ENCODE assay signal across 8 cellular contexts in the genomic region with DNA sequence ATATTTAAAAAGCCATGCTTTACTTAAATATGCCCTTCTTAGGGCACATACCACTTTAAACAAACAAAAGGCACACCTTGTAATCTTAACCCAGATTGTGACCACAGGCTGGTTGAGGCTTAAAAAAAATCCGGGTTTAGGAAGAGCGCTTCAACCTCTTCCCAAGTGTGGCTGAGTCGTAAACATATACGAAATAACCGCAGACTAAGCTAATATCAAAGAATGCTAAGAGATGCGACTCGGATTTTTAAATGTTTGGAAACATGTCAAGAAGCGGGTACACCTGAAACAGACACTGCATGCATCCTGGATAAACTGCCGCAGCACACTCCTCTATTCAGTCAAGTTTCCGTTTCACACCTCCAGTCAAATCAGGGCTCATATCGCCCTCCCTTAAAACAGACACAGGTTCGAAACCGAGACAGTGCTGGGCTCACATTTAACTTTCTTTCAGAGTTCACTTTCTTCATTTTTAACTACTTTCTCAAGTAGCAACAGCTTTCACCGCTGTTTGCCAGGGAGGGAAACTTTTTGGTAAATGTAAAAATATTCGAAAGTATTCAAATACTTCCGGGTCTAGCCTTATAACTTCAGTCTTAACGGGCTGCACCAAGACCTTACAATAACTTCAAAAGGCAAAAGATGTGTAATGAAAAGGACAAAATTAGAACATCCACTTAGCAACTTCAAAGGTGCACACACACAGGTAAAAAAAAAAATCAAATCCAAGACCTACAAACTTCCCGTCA. TPM values are rescaled to one million over a fixed set of nuclear protein-coding genes. Genes with fewer than 3 reads are reported as not detected.
DNase-seq lines count a peak whose midpoint lies in the region; ATAC-seq and TF ChIP-seq lines count a peak whose summit lies in the region.

No MANE protein-coding gene starts in this region.

- 11% methylated on average over 18 of the region's 18 CpGs for WGBS in liver

- TF ChIP-seq RAD21 in liver (IDR thresholded peaks at IDR 0.05) = no peak

- H3K4me3 ChIP-seq in liver (ENCODE audit: low read depth in 1 of 3, low read length in 3 of 3) = peak overlapping the region; percentile 91 to 98 (median 93)

- peaks cover 7 to 30% (median 12%) of the 10 kb centered on the region in 4 donors for H3K4me1 ChIP-seq in liver (ENCODE audit: control insufficient read depth in 4 of 4, insufficient read depth in 4 of 4, low read length in 3 of 4)

- H3K27me3 ChIP-seq in liver (ENCODE audit: control insufficient read depth in 4 of 4, insufficient read depth in 4 of 4, low read length in 3 of 4) = no peaks in the 10 kb centered on the region

- peak overlapping the region; percentile 97 to 99 for H3K27ac ChIP-seq in liver (ENCODE audit: low read depth in 1 of 2, low read length in 2 of 2)

- peaks cover 0 to 3% (median 1%) of the 10 kb centered on the region in 4 donors for H3K36me3 ChIP-seq in liver (ENCODE audit: control insufficient read depth in 4 of 4, insufficient read depth in 3 of 4, low read depth in 1 of 4, low read length in 3 of 4)

- peaks cover 35 to 52% of the 10 kb centered on the region in 2 donors for H3K4me1 Mint-ChIP-seq in stimulated activated naive B cell treated with anti-CD40 and anti-IgM and Interleukin-4, amounts not matched to agents 10 μg/mL and 1 μg/mL and 100 μg/mL, for 72 hours

- peak; percentile 19 for DNase-seq in ACHN
- peak; percentile 15 for DNase-seq in NOMO-1 treated with DMSO at 0.1 percent for 48 hours (lab: John Stamatoyannopoulos, UW; ENCODE audit: unreplicated experiment)
- peak; percentile 37 for DNase-seq in astrocyte of the hippocampus (ENCODE audit: low read depth, low spot score)
- no peak for DNase-seq in stimulated activated naive B cell treated with anti-CD40 and anti-IgM and Interleukin-4, amounts not matched to agents 10 μg/mL and 1 μg/mL and 100 μg/mL, for 72 hours
- no peak for DNase-seq in DMS153 treated with DMSO at 0.1 percent for 48 hours (lab: John Stamatoyannopoulos, UW; ENCODE audit: unreplicated experiment)

- peak overlapping the region; percentile 95 to 98 for H3K4me3 Mint-ChIP-seq in stimulated activated naive B cell treated with anti-CD40 and anti-IgM and Interleukin-4, amounts not matched to agents 10 μg/mL and 1 μg/mL and 100 μg/mL, for 72 hours

- ATAC-seq in GM18520 (IDR thresholded peaks at IDR 0.05; ENCODE audit: unreplicated experiment) (peak; percentile 51), HG02970 (IDR thresholded peaks at IDR 0.05; ENCODE audit: low FRiP score, unreplicated experiment) (peak; percentile 61)
- peak; percentile 28 to 36 for ATAC-seq in stimulated activated naive B cell treated with anti-CD40 and anti-IgM and Interleukin-4, amounts not matched to agents 10 μg/mL and 1 μg/mL and 100 μg/mL, for 72 hours (replicated peaks)

- peak overlapping the region; percentile 52 to 60 for H3K9ac ChIP-seq in liver (ENCODE audit: low read depth in 1 of 2, low read length in 2 of 2)

- in situ Hi-C loops in ACHN (cut with HindIII; ENCODE audit: low pct_ligation_motif_present, low pct_unique_long_range_greater_than_20kb, low sequenced_read_pairs) = no loop called here

- peaks cover 0 to 3% of the 10 kb centered on the region in 2 donors for H3K9me3 Mint-ChIP-seq in stimulated activated naive B cell treated with anti-CD40 and anti-IgM and Interleukin-4, amounts not matched to agents 10 μg/mL and 1 μg/mL and 100 μg/mL, for 72 hours

- peak overlapping the region; percentile 98 for H3K27ac Mint-ChIP-seq in stimulated activated naive B cell treated with anti-CD40 and anti-IgM and Interleukin-4, amounts not matched to agents 10 μg/mL and 1 μg/mL and 100 μg/mL, for 72 hours

- H3K36me3 Mint-ChIP-seq in stimulated activated naive B cell treated with anti-CD40 and anti-IgM and Interleukin-4, amounts not matched to agents 10 μg/mL and 1 μg/mL and 100 μg/mL, for 72 hours = peaks cover 12 to 33% of the 10 kb centered on the region in 2 donors

- TF ChIP-seq CTCF in liver (IDR thresholded peaks at IDR 0.05; ENCODE audit: low read depth, low read length, missing input control) = no peak

- H3K27me3 Mint-ChIP-seq in stimulated activated naive B cell treated with anti-CD40 and anti-IgM and Interleukin-4, amounts not matched to agents 10 μg/mL and 1 μg/mL and 100 μg/mL, for 72 hours = no peaks in the 10 kb centered on the region

- no peaks in the 10 kb centered on the region for H3K9me3 ChIP-seq in liver (ENCODE audit: control insufficient read depth in 4 of 4, low read length in 3 of 4)

TF ChIP-seq in liver, 16 proteins besides CTCF, POLR2A, EP300 and RAD21:
- no peak for TF ChIP-seq JUND (IDR thresholded peaks at IDR 0.05)
- no peak for TF ChIP-seq TAF1 (conservative IDR thresholded peaks at IDR 0.05)
- no peak for TF ChIP-seq HNF4G (IDR thresholded peaks at IDR 0.05)
- TF ChIP-seq, protein P1, sequence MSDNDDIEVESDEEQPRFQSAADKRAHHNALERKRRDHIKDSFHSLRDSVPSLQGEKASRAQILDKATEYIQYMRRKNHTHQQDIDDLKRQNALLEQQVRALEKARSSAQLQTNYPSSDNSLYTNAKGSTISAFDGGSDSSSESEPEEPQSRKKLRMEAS (IDR thresholded peaks at IDR 0.05) = peak; percentile 6
- TF ChIP-seq HNF4A (conservative IDR thresholded peaks at IDR 0.05) = no peak
- no peak for TF ChIP-seq FOXA2 (IDR thresholded peaks at IDR 0.05)

RNA-seq across cellular contexts. Expression of gene DEK, which starts 1.3 kb away (rescaled TPM):
- total RNA-seq in liver = 10 to 100 TPM; 24.7 to 92.6 TPM
- 10 to 100 TPM; 19.7 to 29.0 TPM for polyA plus RNA-seq in liver

Comparison
In these comparisons a context has a peak if more than half of its experiments do, and no peak if none do; other contexts are left out.
1. DNase-seq: peak in ACHN (single experiment), NOMO-1 treated with DMSO at 0.1 percent for 48 hours (single experiment) and astrocyte of the hippocampus (single experiment); none in stimulated activated naive B cell treated with anti-CD40 and anti-IgM and Interleukin-4, amounts not matched to agents 10 μg/mL and 1 μg/mL and 100 μg/mL, for 72 hours (single experiment) and DMS153 treated with DMSO at 0.1 percent for 48 hours (single experiment).
2. Peak in every context shown above with its lines, with median percentiles within 50 percentile points of each other: ATAC-seq.